16 cellular contexts compared by ENCODE assay signal in the genomic region with DNA sequence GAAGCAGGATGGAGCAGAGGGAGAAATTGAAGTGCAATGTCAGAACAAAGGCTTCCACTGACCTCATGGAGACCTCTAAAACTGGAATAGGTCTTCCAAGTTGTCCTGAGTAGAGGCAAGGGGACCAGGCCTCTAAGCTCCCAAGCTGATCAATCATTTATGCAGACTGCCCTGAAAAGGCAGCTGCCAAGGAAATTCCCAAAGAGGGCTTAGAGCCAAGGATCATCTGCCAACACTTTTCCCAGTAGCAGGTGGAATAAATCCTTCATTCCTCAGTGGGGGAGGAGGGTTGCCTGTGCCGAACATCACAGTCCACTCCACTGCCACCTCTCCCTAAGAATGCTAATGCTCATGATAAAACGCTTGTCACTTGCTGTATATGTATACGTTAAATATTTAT. TPM values are rescaled to one million over a fixed set of nuclear protein-coding genes. Genes with fewer than 3 reads are reported as not detected.
DNase-seq lines count a peak whose midpoint lies in the region; FAIRE-seq and TF ChIP-seq lines count a peak whose summit lies in the region.
"Had no signal": no experiment of that assay in that cellular context is flagged by ENCODE, and none has a peak within 500 bp of the region (broad histone marks: within the 10 kb centered on the region; RNA-seq: fewer than 3 reads in every experiment).

No MANE protein-coding gene starts in this region.

- H3K4me2 ChIP-seq in osteoblast (ENCODE audit: insufficient read depth, low read length): no peak overlapping the region

- no peak for TF ChIP-seq CTCF in D721Med (IDR thresholded peaks at IDR 0.05; ENCODE audit: insufficient read depth, missing control alignments)
- no peak for TF ChIP-seq CTCF in WERI-Rb-1 (IDR thresholded peaks at IDR 0.05; ENCODE audit: low read depth, low read length)
- no peak for TF ChIP-seq CTCF in osteoblast (IDR thresholded peaks at IDR 0.05; ENCODE audit: extremely low read depth, low read depth, low read length)
- TF ChIP-seq CTCF in nephron progenitor cell (IDR thresholded peaks at IDR 0.05): no peak
- TF ChIP-seq CTCF in progenitor cell of endocrine pancreas (IDR thresholded peaks at IDR 0.05; ENCODE audit: unreplicated experiment): no peak

- no peaks in the 10 kb centered on the region for H3K79me2 ChIP-seq in osteoblast (ENCODE audit: insufficient read depth, low read length)

- H3K27me3 Mint-ChIP-seq in nephron progenitor cell (ENCODE audit: low read depth, poor library complexity) (peaks cover 8% of the 10 kb centered on the region), progenitor cell of endocrine pancreas (peaks cover 3% of the 10 kb centered on the region)
- H3K27me3 Mint-ChIP-seq: CD4-positive, alpha-beta T cell had no signal

- H3K4me1 Mint-ChIP-seq in nephron progenitor cell: peaks cover 4% of the 10 kb centered on the region
- H3K4me1 Mint-ChIP-seq in progenitor cell of endocrine pancreas (ENCODE audit: low read depth): no peaks in the 10 kb centered on the region

- peaks cover 12% of the 10 kb centered on the region for H3K9me3 Mint-ChIP-seq in nephron progenitor cell
- peaks cover 3% of the 10 kb centered on the region for H3K9me3 Mint-ChIP-seq in progenitor cell of endocrine pancreas (ENCODE audit: low read depth)
- H3K9me3 Mint-ChIP-seq: CD4-positive, alpha-beta T cell had no signal

- H3K4me1 ChIP-seq in osteoblast (ENCODE audit: insufficient read depth, low read length): no peaks in the 10 kb centered on the region
- H3K4me1 ChIP-seq: Caco-2 had no signal

- H2AFZ ChIP-seq in osteoblast (ENCODE audit: low read length): no peak overlapping the region

- FAIRE-seq in D721Med (lab: Jason Lieb, UNC): no peak
- FAIRE-seq: GM12878, GM19239 had no signal

- DNase-seq in D721Med (ENCODE audit: insufficient read length, low spot score): peak; percentile 46
- DNase-seq in NCI-H446 treated with DMSO at 0.1 percent for 48 hours (lab: John Stamatoyannopoulos, UW): peak; percentile 16
- peak; percentile 61 for DNase-seq in WERI-Rb-1
- peak; percentile 62 for DNase-seq in osteoblast (ENCODE audit: insufficient read length, low spot score, missing footprints)
- DNase-seq in NCI-H128 (lab: John Stamatoyannopoulos, UW; ENCODE audit: unreplicated experiment): no peak
- no peak for DNase-seq in nephron progenitor cell
- DNase-seq in progenitor cell of endocrine pancreas (ENCODE audit: low spot score, unreplicated experiment): no peak
- DNase-seq: Caco-2; CD4-positive, alpha-beta T cell; KG1; NCI-H146; NCI-H2081; NCI-H2171 treated with DMSO at 0.1 percent for 48 hours; NCI-H748 treated with DMSO at 0.1 percent for 48 hours had no signal

- no peaks in the 10 kb centered on the region for H3K36me3 Mint-ChIP-seq in nephron progenitor cell (ENCODE audit: low read depth)
- peaks cover 1% of the 10 kb centered on the region for H3K36me3 Mint-ChIP-seq in progenitor cell of endocrine pancreas (ENCODE audit: insufficient read depth)

- no peak overlapping the region for H3K27ac Mint-ChIP-seq in nephron progenitor cell
- no peak overlapping the region for H3K27ac Mint-ChIP-seq in progenitor cell of endocrine pancreas
- H3K27ac Mint-ChIP-seq: CD4-positive, alpha-beta T cell had no signal

- H3K9me3 ChIP-seq in WERI-Rb-1 (ENCODE audit: severe bottlenecking): no peaks in the 10 kb centered on the region
- no peaks in the 10 kb centered on the region for H3K9me3 ChIP-seq in osteoblast (ENCODE audit: low read depth, low read length)
- H3K9me3 ChIP-seq: Caco-2 had no signal

- H3K27ac ChIP-seq in WERI-Rb-1: no peak overlapping the region
- H3K27ac ChIP-seq in osteoblast (ENCODE audit: low read depth, low read length): no peak overlapping the region

- H4K20me1 ChIP-seq in osteoblast (ENCODE audit: insufficient read depth, low read length): no peaks in the 10 kb centered on the region

- no peaks in the 10 kb centered on the region for H3K36me3 ChIP-seq in WERI-Rb-1
- H3K36me3 ChIP-seq in osteoblast (ENCODE audit: insufficient read depth, low read length): no peaks in the 10 kb centered on the region

- H3K4me3 ChIP-seq in WERI-Rb-1 (ENCODE audit: low read depth, low read length) (no peak overlapping the region), osteoblast (ENCODE audit: insufficient read depth, low read length) (no peak overlapping the region)
- H3K4me3 ChIP-seq: GM12878 had no signal

- no peak overlapping the region for H3K4me3 Mint-ChIP-seq in nephron progenitor cell
- H3K4me3 Mint-ChIP-seq in progenitor cell of endocrine pancreas (ENCODE audit: low read depth): no peak overlapping the region
- H3K4me3 Mint-ChIP-seq: CD4-positive, alpha-beta T cell had no signal

- H3K27me3 ChIP-seq in WERI-Rb-1 (ENCODE audit: insufficient read depth, low read depth, severe bottlenecking) (no peaks in the 10 kb centered on the region), osteoblast (ENCODE audit: insufficient read depth, low read length) (peaks cover 4% of the 10 kb centered on the region)

RNA-seq across cellular contexts. Expression of a gene that starts 29.3 kb away (rescaled TPM):
- total RNA-seq in osteoblast (72.5 and 77.1 TPM in 2 replicates), progenitor cell of endocrine pancreas (228 and 236 TPM in 2 replicates)

Comparison
In these comparisons a context has a peak if more than half of its experiments do, and no peak if none do; other contexts are left out.
1. DNase-seq: peak in D721Med (single experiment), NCI-H446 treated with DMSO at 0.1 percent for 48 hours (single experiment), WERI-Rb-1 (single experiment) and osteoblast (single experiment); none in NCI-H128 (single experiment), nephron progenitor cell (single experiment) and progenitor cell of endocrine pancreas (single experiment).